In the genomic region with DNA sequence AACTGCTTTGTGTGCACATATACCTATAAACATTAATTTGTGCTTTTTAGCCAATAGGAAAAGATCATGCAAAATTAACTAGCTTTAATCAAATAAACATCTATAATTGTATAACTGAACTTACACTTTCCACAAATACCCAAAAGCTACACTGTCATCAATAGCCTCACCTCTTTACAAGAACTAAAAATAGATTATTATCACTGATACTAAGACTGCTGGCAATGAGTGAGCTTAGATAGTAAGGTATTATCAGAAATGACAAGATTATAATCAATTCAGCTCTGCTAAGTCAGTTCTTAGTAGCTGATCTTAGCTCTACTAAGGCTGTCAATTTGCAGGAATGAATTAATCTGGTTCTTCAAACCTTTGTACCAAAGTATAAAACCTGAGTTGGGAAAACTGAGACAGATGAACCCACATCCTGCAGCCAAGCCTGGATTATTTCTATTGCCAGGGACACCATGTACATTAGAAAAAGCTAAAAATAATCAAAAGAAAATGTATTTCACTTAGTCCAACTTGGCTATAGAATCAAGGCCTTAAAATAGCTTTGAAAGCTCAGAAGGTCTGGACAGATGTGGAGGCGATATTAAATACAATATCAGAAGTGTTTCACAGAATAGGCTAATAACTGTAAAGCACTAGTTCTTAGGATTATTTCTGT, we compare ENCODE assay signal across 21 cellular contexts.
"Had no signal": no experiment of that assay in that cellular context is flagged by ENCODE, and none has a peak within 500 bp of the region (broad histone marks: within the 10 kb centered on the region; RNA-seq: fewer than 3 reads in every experiment).

No MANE protein-coding gene starts in this region.

- H3K27ac ChIP-seq: HL-60, KMS-11 had no signal

- H3K9ac ChIP-seq: KMS-11, SK-N-SH had no signal

- H3K4me3 ChIP-seq: K562 had no signal

- H3K9me3 ChIP-seq: SK-N-SH had no signal

- ATAC-seq: K562 had no signal

- H3K9me2 ChIP-seq: SK-N-SH had no signal

- DNase-seq: Kasumi-1, NCI-H1092, NCI-H1105 treated with DMSO at 0.1 percent for 48 hours, NCI-H1417 treated with DMSO at 0.1 percent for 48 hours, NCI-H146, NCI-H1694 treated with DMSO at 0.1 percent for 48 hours, NCI-H1930, NCI-H2081, NCI-H2107, NCI-H226, NCI-H446, NCI-H510A, NCI-H524 treated with DMSO at 0.1 percent for 48 hours, NCI-H69, NCI-H774, RPMI8226, SHP77, SK-N-SH had no signal

- H3K4me2 ChIP-seq: KMS-11, SK-N-SH had no signal
